In the genomic region with DNA sequence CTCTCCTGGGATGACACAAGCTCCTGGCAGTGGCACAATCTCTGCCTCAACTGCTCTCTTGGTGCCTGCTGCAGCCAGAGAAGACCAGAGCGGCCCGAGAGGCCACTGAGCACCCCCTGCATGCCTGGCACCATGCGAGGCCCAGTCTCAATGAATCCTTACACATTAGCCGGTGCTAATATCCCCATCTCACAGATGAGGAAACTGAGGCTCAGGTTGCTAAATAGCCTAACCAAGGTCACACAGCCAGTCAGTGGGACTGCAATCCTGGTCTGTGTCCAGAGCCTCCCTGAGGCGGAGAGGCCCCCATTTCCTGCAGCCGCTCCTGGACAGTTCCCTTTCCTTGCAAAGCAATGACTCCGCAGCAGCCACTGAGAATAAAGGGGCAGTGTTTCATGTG, we compare ENCODE assay signal across 1 cellular context.
TF ChIP-seq lines count a peak whose summit lies in the region.

No MANE protein-coding gene starts in this region.

TF ChIP-seq in K562, 482 proteins besides CTCF, POLR2A, EP300 and RAD21 (continued from another document):
- TF ChIP-seq, protein P1, sequence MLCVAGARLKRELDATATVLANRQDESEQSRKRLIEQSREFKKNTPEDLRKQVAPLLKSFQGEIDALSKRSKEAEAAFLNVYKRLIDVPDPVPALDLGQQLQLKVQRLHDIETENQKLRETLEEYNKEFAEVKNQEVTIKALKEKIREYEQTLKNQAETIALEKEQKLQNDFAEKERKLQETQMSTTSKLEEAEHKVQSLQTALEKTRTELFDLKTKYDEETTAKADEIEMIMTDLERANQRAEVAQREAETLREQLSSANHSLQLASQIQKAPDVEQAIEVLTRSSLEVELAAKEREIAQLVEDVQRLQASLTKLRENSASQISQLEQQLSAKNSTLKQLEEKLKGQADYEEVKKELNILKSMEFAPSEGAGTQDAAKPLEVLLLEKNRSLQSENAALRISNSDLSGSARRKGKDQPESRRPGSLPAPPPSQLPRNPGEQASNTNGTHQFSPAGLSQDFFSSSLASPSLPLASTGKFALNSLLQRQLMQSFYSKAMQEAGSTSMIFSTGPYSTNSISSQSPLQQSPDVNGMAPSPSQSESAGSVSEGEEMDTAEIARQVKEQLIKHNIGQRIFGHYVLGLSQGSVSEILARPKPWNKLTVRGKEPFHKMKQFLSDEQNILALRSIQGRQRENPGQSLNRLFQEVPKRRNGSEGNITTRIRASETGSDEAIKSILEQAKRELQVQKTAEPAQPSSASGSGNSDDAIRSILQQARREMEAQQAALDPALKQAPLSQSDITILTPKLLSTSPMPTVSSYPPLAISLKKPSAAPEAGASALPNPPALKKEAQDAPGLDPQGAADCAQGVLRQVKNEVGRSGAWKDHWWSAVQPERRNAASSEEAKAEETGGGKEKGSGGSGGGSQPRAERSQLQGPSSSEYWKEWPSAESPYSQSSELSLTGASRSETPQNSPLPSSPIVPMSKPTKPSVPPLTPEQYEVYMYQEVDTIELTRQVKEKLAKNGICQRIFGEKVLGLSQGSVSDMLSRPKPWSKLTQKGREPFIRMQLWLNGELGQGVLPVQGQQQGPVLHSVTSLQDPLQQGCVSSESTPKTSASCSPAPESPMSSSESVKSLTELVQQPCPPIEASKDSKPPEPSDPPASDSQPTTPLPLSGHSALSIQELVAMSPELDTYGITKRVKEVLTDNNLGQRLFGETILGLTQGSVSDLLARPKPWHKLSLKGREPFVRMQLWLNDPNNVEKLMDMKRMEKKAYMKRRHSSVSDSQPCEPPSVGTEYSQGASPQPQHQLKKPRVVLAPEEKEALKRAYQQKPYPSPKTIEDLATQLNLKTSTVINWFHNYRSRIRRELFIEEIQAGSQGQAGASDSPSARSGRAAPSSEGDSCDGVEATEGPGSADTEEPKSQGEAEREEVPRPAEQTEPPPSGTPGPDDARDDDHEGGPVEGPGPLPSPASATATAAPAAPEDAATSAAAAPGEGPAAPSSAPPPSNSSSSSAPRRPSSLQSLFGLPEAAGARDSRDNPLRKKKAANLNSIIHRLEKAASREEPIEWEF (CRISPR knock-in tag; IDR thresholded peaks at IDR 0.05), result no peak
- TF ChIP-seq, protein P2, sequence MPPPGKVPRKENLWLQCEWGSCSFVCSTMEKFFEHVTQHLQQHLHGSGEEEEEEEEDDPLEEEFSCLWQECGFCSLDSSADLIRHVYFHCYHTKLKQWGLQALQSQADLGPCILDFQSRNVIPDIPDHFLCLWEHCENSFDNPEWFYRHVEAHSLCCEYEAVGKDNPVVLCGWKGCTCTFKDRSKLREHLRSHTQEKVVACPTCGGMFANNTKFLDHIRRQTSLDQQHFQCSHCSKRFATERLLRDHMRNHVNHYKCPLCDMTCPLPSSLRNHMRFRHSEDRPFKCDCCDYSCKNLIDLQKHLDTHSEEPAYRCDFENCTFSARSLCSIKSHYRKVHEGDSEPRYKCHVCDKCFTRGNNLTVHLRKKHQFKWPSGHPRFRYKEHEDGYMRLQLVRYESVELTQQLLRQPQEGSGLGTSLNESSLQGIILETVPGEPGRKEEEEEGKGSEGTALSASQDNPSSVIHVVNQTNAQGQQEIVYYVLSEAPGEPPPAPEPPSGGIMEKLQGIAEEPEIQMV (tag; conservative IDR thresholded peaks at IDR 0.05; ENCODE audit: low read depth), result no peak
- TF ChIP-seq ZNF436 (CRISPR knock-in tag; IDR thresholded peaks at IDR 0.05), result no peak
- TF ChIP-seq, protein P3, sequence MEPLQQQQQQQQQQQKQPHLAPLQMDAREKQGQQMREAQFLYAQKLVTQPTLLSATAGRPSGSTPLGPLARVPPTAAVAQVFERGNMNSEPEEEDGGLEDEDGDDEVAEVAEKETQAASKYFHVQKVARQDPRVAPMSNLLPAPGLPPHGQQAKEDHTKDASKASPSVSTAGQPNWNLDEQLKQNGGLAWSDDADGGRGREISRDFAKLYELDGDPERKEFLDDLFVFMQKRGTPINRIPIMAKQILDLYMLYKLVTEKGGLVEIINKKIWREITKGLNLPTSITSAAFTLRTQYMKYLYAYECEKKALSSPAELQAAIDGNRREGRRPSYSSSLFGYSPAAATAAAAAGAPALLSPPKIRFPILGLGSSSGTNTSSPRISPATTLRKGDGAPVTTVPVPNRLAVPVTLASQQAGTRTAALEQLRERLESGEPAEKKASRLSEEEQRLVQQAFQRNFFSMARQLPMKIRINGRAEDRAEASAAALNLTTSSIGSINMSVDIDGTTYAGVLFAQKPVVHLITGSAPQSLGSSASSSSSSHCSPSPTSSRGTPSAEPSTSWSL (CRISPR knock-in tag; IDR thresholded peaks at IDR 0.05; ENCODE audit: borderline replicate concordance), result no peak
- no peak for TF ChIP-seq GABPB2 (CRISPR knock-in tag; conservative IDR thresholded peaks at IDR 0.05)
